15 cellular contexts compared by ENCODE assay signal in genomic region chr2:95020275-95021014, GRCh38. TPM values are rescaled to one million over a fixed set of nuclear protein-coding genes. Genes with fewer than 3 reads are reported as not detected.
"Had no signal": no experiment of that assay in that cellular context is flagged by ENCODE, and none has a peak within 500 bp of the region (broad histone marks: within the 10 kb centered on the region; RNA-seq: fewer than 3 reads in every experiment).

No MANE protein-coding gene starts in this region.

- H3K9me3 ChIP-seq: left ventricle myocardium inferior had no signal

- H3K27ac ChIP-seq: brain microvascular endothelial cell, left ventricle myocardium inferior had no signal

- H3K36me3 ChIP-seq: brain microvascular endothelial cell, left ventricle myocardium inferior had no signal

- H3K4me3 ChIP-seq: left ventricle myocardium inferior had no signal

- DNase-seq: activated CD4-positive, alpha-beta T cell treated with anti-CD3 and anti-CD28 coated beads, Interleukin-2, amount 10 ng/mL, durations not matched to agents 24 days and 14 days; brain microvascular endothelial cell; cerebellar nuclear complex; foreskin melanocyte; head of caudate nucleus; left ventricle myocardium inferior; nucleus accumbens; stimulated activated CD4-positive, alpha-beta T cell treated with anti-CD3 and anti-CD28 coated beads, Interleukin-1b, Interleukin-23, amount 100 ng/mL, for 48 hours had no signal

- ATAC-seq: activated naive CD4-positive, alpha-beta T cell treated with anti-CD3 and anti-CD28 coated beads, Interleukin-2, amount 50 U/mL, for 72 hours; right cardiac atrium; stimulated activated memory B cell treated with anti-CD40 and anti-IgM and Interleukin-4, amounts not matched to agents 10 μg/mL and 1 μg/mL and 100 μg/mL, for 72 hours had no signal

RNA-seq across cellular contexts. Expression of gene MAL, which starts 5.1 kb away (rescaled TPM):
- total RNA-seq: dermis microvascular lymphatic vessel endothelial cell, mesenteric fat pad, progenitor cell of endocrine pancreas, SK-MEL-5 had no signal
